8 cellular contexts compared by ENCODE assay signal in the genomic region with DNA sequence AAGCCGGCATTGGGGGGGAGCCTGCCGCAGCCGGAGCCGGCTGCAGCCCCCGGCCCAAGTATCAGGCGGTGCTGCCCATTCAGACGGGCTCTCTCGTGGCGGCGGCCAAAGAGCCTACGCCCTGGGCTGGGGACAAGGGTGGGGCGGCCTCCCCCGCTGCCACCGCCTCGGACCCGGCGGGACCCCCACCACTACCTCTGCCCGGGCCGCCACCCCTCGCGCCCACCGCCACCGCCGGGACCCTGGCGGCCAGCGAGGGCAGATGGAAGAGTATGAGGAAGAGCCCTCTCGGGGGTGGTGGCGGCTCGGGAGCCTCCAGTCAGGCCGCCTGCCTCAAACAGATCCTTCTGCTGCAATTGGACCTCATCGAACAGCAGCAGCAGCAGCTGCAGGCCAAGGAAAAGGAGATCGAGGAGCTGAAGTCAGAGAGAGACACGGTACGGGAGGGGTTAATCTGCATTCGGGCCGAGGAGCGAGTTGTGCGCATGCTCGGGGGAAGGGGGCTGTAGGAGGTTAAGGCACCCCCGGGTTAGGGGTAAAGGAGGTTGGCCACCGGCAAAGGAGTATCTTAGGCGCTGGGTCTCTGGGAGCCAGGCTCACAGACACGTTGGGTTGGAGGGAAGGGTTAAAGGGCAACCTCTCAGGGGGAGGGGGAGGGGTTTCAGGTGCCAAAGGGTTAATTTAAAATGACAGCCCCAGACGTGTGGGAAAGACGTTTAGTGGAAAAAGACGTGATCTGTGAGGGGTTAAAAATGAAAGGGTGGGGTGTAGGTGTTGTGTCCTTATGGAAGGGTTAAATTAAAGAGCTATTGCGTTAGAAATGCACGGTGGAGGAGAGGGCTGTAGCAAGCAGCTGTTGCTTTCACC. TPM values are rescaled to one million over a fixed set of nuclear protein-coding genes. Genes with fewer than 3 reads are reported as not detected.
A peak's percentile ranks its signal among the peaks of the same experiment; 100 is the strongest.
DNase-seq lines count a peak whose midpoint lies in the region; ATAC-seq and TF ChIP-seq lines count a peak whose summit lies in the region.

No MANE protein-coding gene starts in this region.

- no peaks in the 10 kb centered on the region for H3K27me3 Mint-ChIP-seq in natural killer cell treated with Interleukin-12 subunit alpha and Interleukin-12 subunit beta and Interleukin-15 and Interleukin-18, amount 100 ng/mL, for 72 hours

- peak in 2 of 6 experiments; percentile 5 to 20 for TF ChIP-seq CTCF in esophagus squamous epithelium (IDR thresholded peaks at IDR 0.05)

- peaks cover 33 to 37% of the 10 kb centered on the region in 2 donors for H3K4me1 Mint-ChIP-seq in natural killer cell treated with Interleukin-12 subunit alpha and Interleukin-12 subunit beta and Interleukin-15 and Interleukin-18, amount 100 ng/mL, for 72 hours (ENCODE audit: low read depth in 2 of 2)

- peaks cover 16% of the 10 kb centered on the region for H3K36me3 Mint-ChIP-seq in natural killer cell treated with Interleukin-12 subunit alpha and Interleukin-12 subunit beta and Interleukin-15 and Interleukin-18, amount 100 ng/mL, for 72 hours

- H3K27ac Mint-ChIP-seq in natural killer cell treated with Interleukin-12 subunit alpha and Interleukin-12 subunit beta and Interleukin-15 and Interleukin-18, amount 100 ng/mL, for 72 hours = peak overlapping the region; percentile 85 to 93

- TF ChIP-seq POLR2A in esophagus squamous epithelium (IDR thresholded peaks at IDR 0.05) = no peak

- intact Hi-C loops in esophagus squamous epithelium (cut with DNase I) = no loop called here

- no peaks in the 10 kb centered on the region for H3K27me3 ChIP-seq in esophagus squamous epithelium

- peak overlapping the region; percentile 100 for H3K4me3 Mint-ChIP-seq in natural killer cell treated with Interleukin-12 subunit alpha and Interleukin-12 subunit beta and Interleukin-15 and Interleukin-18, amount 100 ng/mL, for 72 hours

- H3K27ac ChIP-seq in esophagus squamous epithelium (peak overlapping the region; percentile 94 to 100 (median 98)), urinary bladder (ENCODE audit: low read depth) (peak overlapping the region; percentile 97)

- H3K36me3 ChIP-seq in esophagus squamous epithelium = peaks cover 3 to 29% (median 4%) of the 10 kb centered on the region in 3 donors
- H3K36me3 ChIP-seq in urinary bladder (ENCODE audit: insufficient read depth) = peaks cover 2% of the 10 kb centered on the region

- 0 to 1% methylated on average over 21 of the region's 48 CpGs for WGBS in esophagus squamous epithelium, 2 donors
- WGBS in urinary bladder = under 1% methylated on average over 48 of the region's 48 CpGs

- DNase-seq in DMS153 treated with DMSO at 0.1 percent for 48 hours (lab: John Stamatoyannopoulos, UW; ENCODE audit: unreplicated experiment) (peak; percentile 14), DMS153 (lab: John Stamatoyannopoulos, UW) (no peak), NCI-H774 (lab: John Stamatoyannopoulos, UW) (peak; percentile 33), esophagus squamous epithelium (lab: John Stamatoyannopoulos, UW) (no peak)
- DNase-seq in activated T-cell treated with anti-CD3 and anti-CD28 coated beads, Interleukin-2, amount 50 U/mL, for 48 hours = peak; percentile 75 to 76
- peak; percentile 73 for DNase-seq in natural killer cell treated with Interleukin-12 subunit alpha and Interleukin-12 subunit beta and Interleukin-15 and Interleukin-18, amount 100 ng/mL, for 72 hours (ENCODE audit: low spot score)

- H3K4me3 ChIP-seq in esophagus squamous epithelium (peak overlapping the region; percentile 76 to 96 (median 86)), urinary bladder (ENCODE audit: low read depth, low read length) (peak overlapping the region; percentile 98)

- H3K9me3 Mint-ChIP-seq in natural killer cell treated with Interleukin-12 subunit alpha and Interleukin-12 subunit beta and Interleukin-15 and Interleukin-18, amount 100 ng/mL, for 72 hours = no peaks in the 10 kb centered on the region

- H3K9me3 ChIP-seq in esophagus squamous epithelium = no peaks in the 10 kb centered on the region

- H3K4me1 ChIP-seq in esophagus squamous epithelium = peaks cover 7 to 49% (median 19%) of the 10 kb centered on the region in 3 donors
- H3K4me1 ChIP-seq in urinary bladder (ENCODE audit: insufficient read depth) = no peaks in the 10 kb centered on the region

- ATAC-seq in HG02885 (IDR thresholded peaks at IDR 0.05; ENCODE audit: poor library complexity, unreplicated experiment) = peak; percentile 20
- ATAC-seq in natural killer cell treated with Interleukin-12 subunit alpha and Interleukin-12 subunit beta and Interleukin-15 and Interleukin-18, amount 100 ng/mL, for 72 hours = peak in 1 of 2 donors; percentile 22

RNA-seq across cellular contexts. Expression of a gene that starts 1.4 kb away (rescaled TPM):
- total RNA-seq in esophagus squamous epithelium (10 to 100 TPM; 41.5 to 59.9 (median 51.5) TPM), urinary bladder (81.3 TPM)
- 100 to 1,000 TPM in 1 of 2 donors, 10 to 100 TPM in 1; 79.8 to 102 TPM for total RNA-seq in natural killer cell treated with Interleukin-12 subunit alpha and Interleukin-12 subunit beta and Interleukin-15 and Interleukin-18, amount 100 ng/mL, for 72 hours
- 70.9 TPM for polyA plus RNA-seq in urinary bladder

RNA-seq across cellular contexts. Expression of a gene that starts 17.2 kb away (rescaled TPM):
- 10 to 100 TPM; 23.7 to 62.6 (median 27.8) TPM for total RNA-seq in esophagus squamous epithelium
- total RNA-seq in natural killer cell treated with Interleukin-12 subunit alpha and Interleukin-12 subunit beta and Interleukin-15 and Interleukin-18, amount 100 ng/mL, for 72 hours = 100 to 1,000 TPM in 1 of 2 donors, 10 to 100 TPM in 1; 83.1 to 101 TPM
- total RNA-seq in urinary bladder = 45.4 TPM
- polyA plus RNA-seq in urinary bladder = 64.2 TPM

RNA-seq across cellular contexts. Expression of a gene that starts 22.8 kb away (rescaled TPM):
- total RNA-seq in esophagus squamous epithelium (10 to 100 TPM in 1 of 4 donors, 1 to 10 TPM in 3; 3.8 to 16.4 (median 5.4) TPM), urinary bladder (2.0 TPM)
- total RNA-seq in natural killer cell treated with Interleukin-12 subunit alpha and Interleukin-12 subunit beta and Interleukin-15 and Interleukin-18, amount 100 ng/mL, for 72 hours = 1 to 10 TPM; 1.4 to 5.4 TPM
- 18.1 TPM for polyA plus RNA-seq in urinary bladder

RNA-seq across cellular contexts. Expression of a gene that starts 54.1 kb away (rescaled TPM):
- total RNA-seq in esophagus squamous epithelium = 100 to 1,000 TPM in 3 of 4 donors, 10 to 100 TPM in 1; 70.1 to 182 (median 144) TPM
- 10 to 100 TPM in 1 of 2 donors, 1 to 10 TPM in 1; 5.9 to 17.2 TPM for total RNA-seq in natural killer cell treated with Interleukin-12 subunit alpha and Interleukin-12 subunit beta and Interleukin-15 and Interleukin-18, amount 100 ng/mL, for 72 hours
- total RNA-seq in urinary bladder = 8.0 TPM
- polyA plus RNA-seq in urinary bladder = 10.9 TPM

Comparison
In these comparisons a context has a peak if more than half of its experiments do, and no peak if none do; other contexts are left out.
1. DNase-seq: peak in DMS153 treated with DMSO at 0.1 percent for 48 hours (single experiment), NCI-H774 (single experiment), activated T-cell treated with anti-CD3 and anti-CD28 coated beads, Interleukin-2, amount 50 U/mL, for 48 hours (2 of 2) and natural killer cell treated with Interleukin-12 subunit alpha and Interleukin-12 subunit beta and Interleukin-15 and Interleukin-18, amount 100 ng/mL, for 72 hours (single experiment); none in DMS153 (single experiment) and esophagus squamous epithelium (single experiment).